ENCODE assay signal across 13 cellular contexts in genomic region chr1:241706967-241707366, GRCh38. TPM values are rescaled to one million over a fixed set of nuclear protein-coding genes. Genes with fewer than 3 reads are reported as not detected.
DNase-seq lines count a peak whose midpoint lies in the region; ATAC-seq, FAIRE-seq and TF ChIP-seq lines count a peak whose summit lies in the region.
"Had no signal": no experiment of that assay in that cellular context is flagged by ENCODE, and none has a peak within 500 bp of the region (broad histone marks: within the 10 kb centered on the region; RNA-seq: fewer than 3 reads in every experiment).

No MANE protein-coding gene starts in this region.

- H2AK5ac ChIP-seq in mesenchymal stem cell (ENCODE audit: low read length, severe bottlenecking), result no peak overlapping the region

- H2BK15ac ChIP-seq in mesenchymal stem cell (ENCODE audit: low read depth, poor library complexity, severe bottlenecking), result no peak overlapping the region

- H3K36me3 ChIP-seq in mesenchymal stem cell (ENCODE audit: control insufficient read depth in 1 of 2, insufficient read depth in 2 of 2, low read depth in 1 of 2, low read length in 2 of 2) (no peaks in the 10 kb centered on the region), endodermal cell (ENCODE audit: control insufficient read depth, insufficient read depth, low read length) (no peaks in the 10 kb centered on the region)
- H3K36me3 ChIP-seq: SJCRH30, suprapubic skin had no signal

- no peaks in the 10 kb centered on the region for H3K27me3 Mint-ChIP-seq in Calu3 (ENCODE audit: unreplicated experiment)
- no peaks in the 10 kb centered on the region for H3K27me3 Mint-ChIP-seq in activated naive CD8-positive, alpha-beta T cell treated with anti-CD3 and anti-CD28 coated beads for 36 hours
- H3K27me3 Mint-ChIP-seq in endodermal cell (ENCODE audit: insufficient read depth), result peaks cover 26% of the 10 kb centered on the region

- H2BK12ac ChIP-seq in mesenchymal stem cell (ENCODE audit: low read length in 2 of 2), result no peak overlapping the region

- H3K14ac ChIP-seq in mesenchymal stem cell (ENCODE audit: low read length in 2 of 2), result no peak overlapping the region

- H3K27me3 ChIP-seq in mesenchymal stem cell (ENCODE audit: control insufficient read depth in 1 of 2, insufficient read depth in 1 of 2, low read length in 2 of 2) (no peaks in the 10 kb centered on the region), endodermal cell (ENCODE audit: control insufficient read depth, insufficient read depth, low read length, poor library complexity, severe bottlenecking) (peaks cover 44% of the 10 kb centered on the region)
- H3K27me3 ChIP-seq: SJCRH30, suprapubic skin had no signal

- no peaks in the 10 kb centered on the region for H3K79me1 ChIP-seq in mesenchymal stem cell (replicated peaks; ENCODE audit: low read length, poor library complexity, severe bottlenecking)

- peaks cover 5% of the 10 kb centered on the region for H3K4me1 ChIP-seq in mesenchymal stem cell (ENCODE audit: control insufficient read depth, insufficient read depth, low read depth, low read length)
- no peaks in the 10 kb centered on the region for H3K4me1 ChIP-seq in endodermal cell (ENCODE audit: control insufficient read depth, insufficient read depth, low read length)
- H3K4me1 ChIP-seq: SJCRH30 had no signal

- no peak overlapping the region for H3K27ac ChIP-seq in mesenchymal stem cell (ENCODE audit: low read length, poor library complexity, severe bottlenecking)
- no peak overlapping the region for H3K27ac ChIP-seq in endodermal cell (ENCODE audit: low read depth, low read length)
- H3K27ac ChIP-seq: SJCRH30, suprapubic skin had no signal

- H2BK5ac ChIP-seq in mesenchymal stem cell (ENCODE audit: low read depth, low read length, poor library complexity, severe bottlenecking), result no peak overlapping the region

- H3K4me2 ChIP-seq in mesenchymal stem cell (ENCODE audit: low read length, poor library complexity, severe bottlenecking), result no peak overlapping the region

- BruUV-seq in Calu3 (replicated peaks; lab: Mats Ljungman, UMichigan), result no TSS peak

- ATAC-seq in HG03439 (IDR thresholded peaks at IDR 0.05; ENCODE audit: unreplicated experiment), result no peak
- ATAC-seq: HepG2; natural killer cell treated with Interleukin-12 subunit alpha and Interleukin-12 subunit beta and Interleukin-15 and Interleukin-18, amount 100 ng/mL, for 72 hours had no signal

- FAIRE-seq in HTR-8/SVneo (lab: Jason Lieb, UNC), result no peak
- FAIRE-seq: colon, HepG2 had no signal

- H3K36me3 Mint-ChIP-seq in Calu3 (ENCODE audit: insufficient read depth, unreplicated experiment) (peaks cover 6% of the 10 kb centered on the region), endodermal cell (ENCODE audit: low read depth) (no peaks in the 10 kb centered on the region)
- H3K36me3 Mint-ChIP-seq in activated naive CD8-positive, alpha-beta T cell treated with anti-CD3 and anti-CD28 coated beads for 36 hours, result no peaks in the 10 kb centered on the region
- H3K36me3 Mint-ChIP-seq: natural killer cell treated with Interleukin-12 subunit alpha and Interleukin-12 subunit beta and Interleukin-15 and Interleukin-18, amount 100 ng/mL, for 72 hours had no signal

- TF ChIP-seq CTCF in Calu3 (IDR thresholded peaks at IDR 0.05; ENCODE audit: unreplicated experiment) (no peak), endodermal cell (conservative IDR thresholded peaks at IDR 0.05) (no peak)

- no peak overlapping the region for H3K9ac ChIP-seq in mesenchymal stem cell (ENCODE audit: low read length)
- H3K9ac ChIP-seq in endodermal cell (ENCODE audit: extremely low read depth, low read length, poor library complexity, severe bottlenecking), result no peak overlapping the region

- peak overlapping the region; percentile 48 for H3K4me3 Mint-ChIP-seq in Calu3 (ENCODE audit: low read depth, unreplicated experiment)
- no peak overlapping the region for H3K4me3 Mint-ChIP-seq in activated naive CD8-positive, alpha-beta T cell treated with anti-CD3 and anti-CD28 coated beads for 36 hours
- H3K4me3 Mint-ChIP-seq in endodermal cell, result no peak overlapping the region
- H3K4me3 Mint-ChIP-seq: natural killer cell treated with Interleukin-12 subunit alpha and Interleukin-12 subunit beta and Interleukin-15 and Interleukin-18, amount 100 ng/mL, for 72 hours had no signal

- no peak overlapping the region for H2BK120ac ChIP-seq in mesenchymal stem cell (ENCODE audit: low read depth, low read length)

- H4K91ac ChIP-seq in mesenchymal stem cell (ENCODE audit: low read length), result no peak overlapping the region

- CTCF ChIA-PET in Calu3 (lab: Charles Lee), result interaction anchor here (1.6 kb wide), 1 partner anchor 9 kb away, joined by 4 read pairs; no protein-coding TSS in a partner anchor

- 72% methylated on average over 2 of the region's 2 CpGs for WGBS in mesenchymal stem cell
- WGBS in endodermal cell (ENCODE audit: insufficient coverage in 1 of 2, insufficient read length in 1 of 2), 2 experiments, result 79 to 89% methylated on average over 2 of the region's 2 CpGs

- H3K4me1 Mint-ChIP-seq in Calu3 (ENCODE audit: low read depth, unreplicated experiment) (peaks cover 15% of the 10 kb centered on the region), endodermal cell (no peaks in the 10 kb centered on the region)
- H3K4me1 Mint-ChIP-seq in activated naive CD8-positive, alpha-beta T cell treated with anti-CD3 and anti-CD28 coated beads for 36 hours, result peaks cover 19% of the 10 kb centered on the region

- H3K9me3 ChIP-seq in mesenchymal stem cell (ENCODE audit: control insufficient read depth, low read length) (no peaks in the 10 kb centered on the region), endodermal cell (ENCODE audit: control insufficient read depth, low read length) (no peaks in the 10 kb centered on the region)
- H3K9me3 ChIP-seq: SJCRH30, suprapubic skin had no signal

- H3K27ac Mint-ChIP-seq in Calu3 (ENCODE audit: unreplicated experiment), result peak overlapping the region; percentile 72
- H3K27ac Mint-ChIP-seq in activated naive CD8-positive, alpha-beta T cell treated with anti-CD3 and anti-CD28 coated beads for 36 hours, result no peak overlapping the region
- H3K27ac Mint-ChIP-seq in endodermal cell, result no peak overlapping the region
- H3K27ac Mint-ChIP-seq: natural killer cell treated with Interleukin-12 subunit alpha and Interleukin-12 subunit beta and Interleukin-15 and Interleukin-18, amount 100 ng/mL, for 72 hours had no signal

- no peak overlapping the region for H3K23ac ChIP-seq in mesenchymal stem cell (ENCODE audit: low read length in 2 of 2)

- H3K18ac ChIP-seq in mesenchymal stem cell (ENCODE audit: low read depth in 1 of 2, low read length in 2 of 2), result no peak overlapping the region

- no peaks in the 10 kb centered on the region for H3K9me3 Mint-ChIP-seq in Calu3 (ENCODE audit: low read depth, unreplicated experiment)
- H3K9me3 Mint-ChIP-seq in activated naive CD8-positive, alpha-beta T cell treated with anti-CD3 and anti-CD28 coated beads for 36 hours, result peaks cover 5% of the 10 kb centered on the region
- peaks cover 2% of the 10 kb centered on the region for H3K9me3 Mint-ChIP-seq in endodermal cell
- H3K9me3 Mint-ChIP-seq: natural killer cell treated with Interleukin-12 subunit alpha and Interleukin-12 subunit beta and Interleukin-15 and Interleukin-18, amount 100 ng/mL, for 72 hours had no signal

- H2AFZ ChIP-seq in mesenchymal stem cell (ENCODE audit: low read depth, low read length), result no peak overlapping the region

- DNase-seq in Calu3 (peak; percentile 64), HTR-8/SVneo (ENCODE audit: insufficient read length, low spot score) (peak; percentile 46), mesenchymal stem cell (peak; percentile 6), hypothalamus (lab: John Stamatoyannopoulos, UW) (no peak), endodermal cell (no peak), occipital lobe (lab: John Stamatoyannopoulos, UW) (no peak)
- DNase-seq in activated naive CD8-positive, alpha-beta T cell treated with anti-CD3 and anti-CD28 coated beads for 36 hours, result peak; percentile 10
- DNase-seq: SJCRH30 had no signal

- intact Hi-C loops in Calu3 (cut with micrococcal nuclease; ENCODE audit: unreplicated experiment), result loop anchor here (5.0 to 10.0 kb wide), 2 partner anchors 128 to 175 kb away; partner anchors contain the start of gene KMO

- no peak overlapping the region for H4K8ac ChIP-seq in mesenchymal stem cell (ENCODE audit: low read length)

- H3K4me3 ChIP-seq in mesenchymal stem cell (ENCODE audit: insufficient read depth in 1 of 2, low read depth in 1 of 2, low read length in 2 of 2), result no peak overlapping the region
- no peak overlapping the region for H3K4me3 ChIP-seq in endodermal cell (ENCODE audit: low read length)
- H3K4me3 ChIP-seq: SJCRH30, suprapubic skin had no signal

- H3K4ac ChIP-seq in mesenchymal stem cell (ENCODE audit: low read depth in 1 of 2, low read length in 2 of 2), result no peak overlapping the region

RNA-seq across cellular contexts. Expression of gene WDR64, which starts 54.9 kb away (rescaled TPM):
- not detected in 2 replicates for total RNA-seq in Calu3 (2022)
- under 1 TPM in 1 of 2 experiments, not detected in 1; 0.32 TPM for total RNA-seq in activated naive CD8-positive, alpha-beta T cell treated with anti-CD3 and anti-CD28 coated beads for 36 hours
- not detected for polyA plus RNA-seq in mesenchymal stem cell (2013, experiment 1 of 2)
- polyA plus RNA-seq in mesenchymal stem cell (2013, experiment 2 of 2), result 0.03 TPM
- not detected for total RNA-seq in endodermal cell
- polyA plus RNA-seq in endodermal cell (2013, experiment 1 of 2), result not detected
- polyA plus RNA-seq in endodermal cell (2013, experiment 2 of 2), result not detected
- not detected for total RNA-seq in occipital lobe
- total RNA-seq: HepG2; natural killer cell treated with Interleukin-12 subunit alpha and Interleukin-12 subunit beta and Interleukin-15 and Interleukin-18, amount 100 ng/mL, for 72 hours; SJCRH30; suprapubic skin had no signal
- polyA plus RNA-seq: HepG2 had no signal

Comparison
In these comparisons a context has a peak if more than half of its experiments do, and no peak if none do; other contexts are left out.
1. DNase-seq: peak in Calu3 (single experiment), HTR-8/SVneo (single experiment), activated naive CD8-positive, alpha-beta T cell treated with anti-CD3 and anti-CD28 coated beads for 36 hours (single experiment) and mesenchymal stem cell (single experiment); none in hypothalamus (0 of 51), endodermal cell (single experiment) and occipital lobe (single experiment).